8 cellular contexts compared by ENCODE assay signal in genomic region chr4:139177888-139178609, GRCh38. TPM values are rescaled to one million over a fixed set of nuclear protein-coding genes. Genes with fewer than 3 reads are reported as not detected.
DNase-seq lines count a peak whose midpoint lies in the region; ATAC-seq and FAIRE-seq lines count a peak whose summit lies in the region.

No MANE protein-coding gene starts in this region.

- FAIRE-seq in urothelium cell line (lab: Jason Lieb, UNC), result peak; percentile 5

- ATAC-seq in GM18499 (IDR thresholded peaks at IDR 0.05; ENCODE audit: insufficient read depth, unreplicated experiment) (peak; percentile 48), HG02885 (IDR thresholded peaks at IDR 0.05; ENCODE audit: poor library complexity, unreplicated experiment) (peak; percentile 72), left ventricle myocardium superior (peak; percentile 86)

- DNase-seq in NCI-H146 treated with DMSO at 0.1 percent for 48 hours (lab: John Stamatoyannopoulos, UW; ENCODE audit: unreplicated experiment), result peak; percentile 67
- DNase-seq in T-helper 1 cell, result peak; percentile 82 to 95 (median 88)
- DNase-seq in amniotic stem cell (lab: John Stamatoyannopoulos, UW), result peak; percentile 94
- DNase-seq in left ventricle myocardium superior, result peak; percentile 97
- DNase-seq in pulmonary artery endothelial cell (ENCODE audit: low read depth, low spot score), result peak; percentile 79
- DNase-seq in urothelium cell line (ENCODE audit: low spot score), result peak; percentile 90

- intact Hi-C loops in left ventricle myocardium superior (cut with micrococcal nuclease), result loop anchor here (10.0 kb wide), 1 partner anchor 143 kb away; no protein-coding TSS in a partner anchor

RNA-seq across cellular contexts. Expression of gene ELF2, which starts 1.0 kb away (rescaled TPM):
- total RNA-seq in left ventricle myocardium superior (44.7 TPM), pulmonary artery endothelial cell (36.5 and 39.1 TPM in 2 replicates)

Comparison
In these comparisons a context has a peak if more than half of its experiments do, and no peak if none do; other contexts are left out.
1. Peak in every context shown above with its lines: DNase-seq and ATAC-seq.